Comparison of ENCODE assay signal across 9 cellular contexts in genomic region chr12:75705749-75706719, GRCh38.
DNase-seq lines count a peak whose midpoint lies in the region; ATAC-seq and TF ChIP-seq lines count a peak whose summit lies in the region.
"Had no signal": no experiment of that assay in that cellular context is flagged by ENCODE, and none has a peak within 500 bp of the region (broad histone marks: within the 10 kb centered on the region; RNA-seq: fewer than 3 reads in every experiment).

No MANE protein-coding gene starts in this region.

- H2BK12ac ChIP-seq in mesenchymal stem cell (ENCODE audit: low read length in 2 of 2) = peak overlapping the region in 1 of 2 experiments; percentile 37

- no peak overlapping the region for H4K8ac ChIP-seq in mesenchymal stem cell (ENCODE audit: low read length)

- H3K9ac ChIP-seq in HUES64 (ENCODE audit: low read depth, low read length) = no peak overlapping the region
- H3K9ac ChIP-seq in mesenchymal stem cell (ENCODE audit: low read length) = peak overlapping the region; percentile 78

- TF ChIP-seq CTCF in cardiac fibroblast (IDR thresholded peaks at IDR 0.05; ENCODE audit: low read depth, low read length) (no peak), GM10248 (IDR thresholded peaks at IDR 0.05; ENCODE audit: control extremely low read depth, extremely low read depth, low read depth, missing control alignments) (no peak), prostate gland (IDR thresholded peaks at IDR 0.05) (no peak)

- WGBS in HUES64 = 88% methylated on average over 7 of the region's 8 CpGs
- WGBS in mesenchymal stem cell = 0% methylated on average over 6 of the region's 8 CpGs
- 61% methylated on average over 8 of the region's 8 CpGs for WGBS in prostate gland

- no peaks in the 10 kb centered on the region for H3K36me3 ChIP-seq in HUES64 (ENCODE audit: insufficient read depth, low read length)
- H3K36me3 ChIP-seq in mesenchymal stem cell (ENCODE audit: control insufficient read depth in 1 of 2, insufficient read depth in 2 of 2, low read depth in 1 of 2, low read length in 2 of 2) = no peaks in the 10 kb centered on the region
- H3K36me3 ChIP-seq in prostate gland = no peaks in the 10 kb centered on the region

- H2AK5ac ChIP-seq in mesenchymal stem cell (ENCODE audit: low read length, severe bottlenecking) = peak overlapping the region; percentile 86

- peak overlapping the region; percentile 21 for H3K4me2 ChIP-seq in mesenchymal stem cell (ENCODE audit: low read length, poor library complexity, severe bottlenecking)

- no peaks in the 10 kb centered on the region for H3K79me1 ChIP-seq in mesenchymal stem cell (replicated peaks; ENCODE audit: low read length, poor library complexity, severe bottlenecking)

- H2BK15ac ChIP-seq in mesenchymal stem cell (ENCODE audit: low read depth, poor library complexity, severe bottlenecking) = no peak overlapping the region

- intact Hi-C loops in prostate gland (cut with DNase I) = no loop called here

- H3K4ac ChIP-seq in mesenchymal stem cell (ENCODE audit: low read depth in 1 of 2, low read length in 2 of 2) = peak overlapping the region in 1 of 2 experiments; percentile 88

- H3K9me3 ChIP-seq in HUES64 (ENCODE audit: insufficient read depth, low read depth, low read length) (no peaks in the 10 kb centered on the region), mesenchymal stem cell (ENCODE audit: control insufficient read depth, low read length) (no peaks in the 10 kb centered on the region), prostate gland (no peaks in the 10 kb centered on the region)

- H2AFZ ChIP-seq in mesenchymal stem cell (ENCODE audit: low read depth, low read length) = no peak overlapping the region

- CTCF ChIA-PET in GM10248 (lab: Yijun Ruan, JAX) = no interaction called here

- POLR2A ChIA-PET in GM10248 (lab: Yijun Ruan, JAX) = no interaction called here

- peak; percentile 82 for DNase-seq in A172 (ENCODE audit: low spot score)
- DNase-seq in cardiac fibroblast (ENCODE audit: low read depth in 2 of 2) = peak; percentile 98
- DNase-seq in mesenchymal stem cell = peak; percentile 98
- DNase-seq in GM10248 (ENCODE audit: extremely low spot score) = no peak
- no peak for DNase-seq in prostate gland (ENCODE audit: low spot score)
- DNase-seq in HuH-7 (ENCODE audit: low spot score) = no peak
- DNase-seq: CD4-positive, CD25-positive, alpha-beta regulatory T cell had no signal

- H4K91ac ChIP-seq in mesenchymal stem cell (ENCODE audit: low read length) = peak overlapping the region; percentile 68

- peak overlapping the region in 1 of 2 experiments; percentile 86 for H3K18ac ChIP-seq in mesenchymal stem cell (ENCODE audit: low read depth in 1 of 2, low read length in 2 of 2)

- no peak for ATAC-seq in GM18502 (IDR thresholded peaks at IDR 0.05; ENCODE audit: poor library complexity, unreplicated experiment)

- H3K14ac ChIP-seq in mesenchymal stem cell (ENCODE audit: low read length in 2 of 2) = no peak overlapping the region

- peaks cover 37% of the 10 kb centered on the region for H3K4me1 ChIP-seq in HUES64 (ENCODE audit: insufficient read depth, low read length)
- H3K4me1 ChIP-seq in mesenchymal stem cell (ENCODE audit: control insufficient read depth, insufficient read depth, low read depth, low read length) = peaks cover 1% of the 10 kb centered on the region
- H3K4me1 ChIP-seq in prostate gland (replicated peaks) = no peaks in the 10 kb centered on the region

- H3K4me3 ChIP-seq in HUES64 (ENCODE audit: low read length) = no peak overlapping the region
- H3K4me3 ChIP-seq in cardiac fibroblast (replicated peaks in 1 of 2; ENCODE audit: low read depth in 2 of 2, low read length in 2 of 2) = no peak overlapping the region
- H3K4me3 ChIP-seq in mesenchymal stem cell (ENCODE audit: insufficient read depth in 1 of 2, low read depth in 1 of 2, low read length in 2 of 2) = peak overlapping the region in 1 of 2 experiments; percentile 23
- H3K4me3 ChIP-seq in prostate gland = no peak overlapping the region

- H3K27ac ChIP-seq in HUES64 (ENCODE audit: low read depth, low read length) (0 out of 2 replicates have a peak overlapping the region, but pooled peaks have one; percentile 13), mesenchymal stem cell (ENCODE audit: low read length, poor library complexity, severe bottlenecking) (peak overlapping the region; percentile 99), prostate gland (no peak overlapping the region)

- peak overlapping the region; percentile 46 for H2BK5ac ChIP-seq in mesenchymal stem cell (ENCODE audit: low read depth, low read length, poor library complexity, severe bottlenecking)

- H3K27me3 ChIP-seq in HUES64 (ENCODE audit: insufficient read depth, low read length) (no peaks in the 10 kb centered on the region), mesenchymal stem cell (ENCODE audit: control insufficient read depth in 1 of 2, insufficient read depth in 1 of 2, low read length in 2 of 2) (no peaks in the 10 kb centered on the region), prostate gland (replicated peaks; ENCODE audit: insufficient read depth) (no peaks in the 10 kb centered on the region)

- no peak for TF ChIP-seq POLR2A in prostate gland (IDR thresholded peaks at IDR 0.05)

- H2BK120ac ChIP-seq in mesenchymal stem cell (ENCODE audit: low read depth, low read length) = peak overlapping the region; percentile 64

- H3K23ac ChIP-seq in mesenchymal stem cell (ENCODE audit: low read length in 2 of 2) = no peak overlapping the region

Comparison
In these comparisons a context has a peak if more than half of its experiments do, and no peak if none do; other contexts are left out.
1. DNase-seq: peak in A172 (single experiment), cardiac fibroblast (2 of 2) and mesenchymal stem cell (single experiment); none in GM10248 (single experiment), prostate gland (single experiment) and HuH-7 (single experiment).
2. H3K27ac ChIP-seq: peak in HUES64 (single experiment) and mesenchymal stem cell (single experiment); none in prostate gland (0 of 2).